ENCODE assay signal across 20 cellular contexts in genomic region chr4:126448093-126448820, GRCh38.
DNase-seq lines count a peak whose midpoint lies in the region; ATAC-seq and TF ChIP-seq lines count a peak whose summit lies in the region.
"Had no signal": no experiment of that assay in that cellular context is flagged by ENCODE, and none has a peak within 500 bp of the region (broad histone marks: within the 10 kb centered on the region; RNA-seq: fewer than 3 reads in every experiment).

No MANE protein-coding gene starts in this region.

- no peak overlapping the region for H3K27ac ChIP-seq in GM23248
- peak overlapping the region; percentile 42 for H3K27ac ChIP-seq in suprapubic skin
- H3K27ac ChIP-seq: A549, SJCRH30 had no signal

- ATAC-seq in HG02763 (IDR thresholded peaks at IDR 0.05; ENCODE audit: unreplicated experiment) (no peak), GM21528 (IDR thresholded peaks at IDR 0.05; ENCODE audit: low FRiP score, unreplicated experiment) (no peak)
- ATAC-seq: A549, HCT116, HepG2, PC-3 had no signal

- WGBS in GM23248 (ENCODE audit: low coverage in 1 of 2, low lambda C conversion rate in 2 of 2, missing lambda C conversion rate in 2 of 2), 2 experiments, result 36 to 38% methylated on average over 7 of the region's 7 CpGs
- 66% methylated on average over 7 of the region's 7 CpGs for WGBS in suprapubic skin

- H3K4me3 ChIP-seq in GM23248, result no peak overlapping the region
- H3K4me3 ChIP-seq in suprapubic skin, result no peak overlapping the region
- H3K4me3 ChIP-seq: A549, SJCRH30 had no signal

- peaks cover 12% of the 10 kb centered on the region; the same call in 1 of the 2 replicates for H3F3A ChIP-seq in GM23248 (ENCODE audit: insufficient read depth)

- H2AFZ ChIP-seq in GM23248, result no peak overlapping the region

- no peaks in the 10 kb centered on the region; the same call in 1 of the 2 replicates for H3K4me1 ChIP-seq in GM23248 (ENCODE audit: insufficient read depth)
- no peaks in the 10 kb centered on the region for H3K4me1 ChIP-seq in suprapubic skin
- H3K4me1 ChIP-seq: A549, BE2C had no signal

- H3K27me3 ChIP-seq in GM23248 (replicated peaks; ENCODE audit: insufficient read depth), result no peaks in the 10 kb centered on the region
- no peaks in the 10 kb centered on the region for H3K27me3 ChIP-seq in suprapubic skin
- H3K27me3 ChIP-seq: BE2C, SJCRH30 had no signal

- TF ChIP-seq POLR2A in suprapubic skin (IDR thresholded peaks at IDR 0.05), result no peak

- H3K36me3 ChIP-seq in GM23248 (ENCODE audit: low read depth) (no peaks in the 10 kb centered on the region), suprapubic skin (no peaks in the 10 kb centered on the region)
- H3K36me3 ChIP-seq: BE2C, SJCRH30 had no signal

- H3K9me2 ChIP-seq in GM23248 (ENCODE audit: insufficient read depth), result 0 out of 2 replicates have a peak, but pooled peaks cover 4% of the 10 kb centered on the region

- DNase-seq in AG20443 (ENCODE audit: low spot score) (peak; percentile 18), GM23248 (peak; percentile 28), fibroblast of gingiva (ENCODE audit: low read depth) (peak; percentile 29), suprapubic skin (ENCODE audit: low spot score in 2 of 2) (no peak), NCI-H1694 treated with DMSO at 0.1 percent for 48 hours (lab: John Stamatoyannopoulos, UW) (no peak)
- DNase-seq: BE2C, Karpas-422, NCI-H1092 treated with DMSO at 0.1 percent for 48 hours, NCI-H1436, NCI-H187 treated with DMSO at 0.1 percent for 48 hours, NCI-H446, NCI-H524 treated with DMSO at 0.1 percent for 48 hours, NCI-H774, PC-3, SJCRH30 had no signal

- H4K20me1 ChIP-seq in GM23248 (ENCODE audit: insufficient read depth), result no peaks in the 10 kb centered on the region

- H3K4me2 ChIP-seq in GM23248 (ENCODE audit: unreplicated experiment), result no peak overlapping the region
- H3K4me2 ChIP-seq: A549 had no signal

- no peaks in the 10 kb centered on the region for H3K9me3 ChIP-seq in GM23248 (ENCODE audit: low read depth)
- H3K9me3 ChIP-seq in suprapubic skin, result no peaks in the 10 kb centered on the region
- H3K9me3 ChIP-seq: A549, BE2C, SJCRH30 had no signal

- no peaks in the 10 kb centered on the region for H3K79me2 ChIP-seq in GM23248 (ENCODE audit: insufficient read depth)

- TF ChIP-seq CTCF in suprapubic skin (IDR thresholded peaks at IDR 0.05), result no peak

- no peak overlapping the region for H3K9ac ChIP-seq in GM23248

- in situ Hi-C loops in GM23248 (cut with MboI), result no loop called here

- TF ChIP-seq EP300 in suprapubic skin (IDR thresholded peaks at IDR 0.05), result no peak

Comparison
In these comparisons a context has a peak if more than half of its experiments do, and no peak if none do; other contexts are left out.
1. DNase-seq: peak in AG20443 (single experiment), GM23248 (single experiment) and fibroblast of gingiva (single experiment); none in suprapubic skin (0 of 2) and NCI-H1694 treated with DMSO at 0.1 percent for 48 hours (single experiment).